In the genomic region with DNA sequence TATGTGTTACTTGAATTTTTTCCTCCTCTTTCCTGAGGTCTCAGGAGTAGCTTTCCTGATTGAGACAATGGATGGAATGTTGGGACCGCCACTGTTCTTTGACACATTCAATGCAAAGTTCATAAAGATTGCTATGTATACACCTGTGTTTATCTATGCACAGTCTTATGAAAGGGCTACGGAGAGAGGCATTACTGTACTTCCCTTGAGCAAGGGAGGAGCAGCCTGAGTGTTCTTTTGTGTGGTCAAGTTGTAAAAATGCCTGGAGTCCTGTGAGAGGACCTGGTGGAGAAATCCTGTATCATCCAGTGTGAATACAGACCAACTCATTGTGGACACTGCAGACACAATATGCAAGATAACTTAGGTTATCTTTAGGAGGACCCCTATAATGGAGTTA, we compare ENCODE assay signal across 8 cellular contexts. TPM values are rescaled to one million over a fixed set of nuclear protein-coding genes. Genes with fewer than 3 reads are reported as not detected.
A peak's percentile ranks its signal among the peaks of the same experiment; 100 is the strongest.
DNase-seq lines count a peak whose midpoint lies in the region; ATAC-seq, FAIRE-seq and TF ChIP-seq lines count a peak whose summit lies in the region.

No MANE protein-coding gene starts in this region.

- H4K20me1 ChIP-seq in HepG2 (ENCODE audit: insufficient read depth, low read length): no peaks in the 10 kb centered on the region

- TF ChIP-seq POLR2A in HepG2 (IDR thresholded peaks at IDR 0.05; ENCODE audit: insufficient read depth in 1 of 2, low read depth in 2 of 2, low read length in 2 of 2): no peak; a peak in 1 of 4 replicates
- TF ChIP-seq POLR2A in uterus (IDR thresholded peaks at IDR 0.05): no peak
- no peak for TF ChIP-seq POLR2A in prostate gland (IDR thresholded peaks at IDR 0.05)

- peaks cover 39% of the 10 kb centered on the region for H3K4me1 ChIP-seq in left ventricle myocardium inferior
- H3K4me1 ChIP-seq in HepG2 (ENCODE audit: insufficient read depth, low read length): peaks cover 38% of the 10 kb centered on the region
- no peaks in the 10 kb centered on the region for H3K4me1 ChIP-seq in uterus
- no peaks in the 10 kb centered on the region for H3K4me1 ChIP-seq in prostate gland (replicated peaks)

- CTCF ChIA-PET in HepG2 (lab: Yijun Ruan, JAX; ENCODE audit: low intra/inter-chr PET ratio, low total read pairs): no interaction called here

- ATAC-seq in left cardiac atrium (no peak), HepG2 (peak; percentile 13)

- POLR2A ChIA-PET in HepG2 (lab: Yijun Ruan, JAX): interaction anchor here (1.2 to 3.0 kb wide), 2 partner anchors 52 to 72 kb away, joined by 3 to 18 read pairs; no protein-coding TSS in a partner anchor

- 3% methylated on average over 2 of the region's 2 CpGs for WGBS in HepG2 (ENCODE audit: low lambda C conversion rate)
- 26% methylated on average over 2 of the region's 2 CpGs for WGBS in prostate gland

- no TSS peak for BruUV-seq in HepG2 (replicated peaks; lab: Mats Ljungman, UMichigan)

- no peaks in the 10 kb centered on the region for H3K36me3 ChIP-seq in left ventricle myocardium inferior
- H3K36me3 ChIP-seq in HepG2 (replicated peaks in 1 of 2; ENCODE audit: control insufficient read depth in 1 of 2, insufficient read depth in 2 of 2, low read length in 2 of 2): no peaks in the 10 kb centered on the region
- no peaks in the 10 kb centered on the region for H3K36me3 ChIP-seq in uterus
- no peaks in the 10 kb centered on the region for H3K36me3 ChIP-seq in prostate gland

- H3K27ac ChIP-seq in left ventricle myocardium inferior (replicated peaks) (no peak overlapping the region), HepG2 (ENCODE audit: extremely low read length, insufficient read depth, low read length) (peak overlapping the region; percentile 65), uterus (peak overlapping the region in 1 of 2 donors; percentile 90), prostate gland (no peak overlapping the region)

- in situ Hi-C loops in astrocyte of the spinal cord (cut with HindIII; ENCODE audit: low sequenced_read_pairs) (no loop called here), HepG2 (cut with HindIII; ENCODE audit: extremely low pct_ligation_motif_present, low pct_unique_long_range_greater_than_20kb) (no loop called here)

- H3K4me3 ChIP-seq in left ventricle myocardium inferior (peak overlapping the region; percentile 93), astrocyte of the spinal cord (ENCODE audit: low read depth, low read length) (peak overlapping the region; percentile 98), HepG2 (replicated peaks in 1 of 3; ENCODE audit: insufficient read depth in 1 of 3, low read depth in 2 of 3, low read length in 3 of 3) (peak overlapping the region; percentile 79 to 98 (median 91); a peak in 5 of 6 replicates), uterus (peak overlapping the region; percentile 54 to 77), prostate gland (peak overlapping the region in 1 of 2 donors; percentile 93)

- peak; percentile 89 for FAIRE-seq in HepG2 (lab: Jason Lieb, UNC)

- H3K27me3 ChIP-seq in left ventricle myocardium inferior (ENCODE audit: low read depth) (no peaks in the 10 kb centered on the region), HepG2 (ENCODE audit: control insufficient read depth in 1 of 2, insufficient read depth in 2 of 2, low read length in 2 of 2) (no peaks in the 10 kb centered on the region; a peak in 1 of 5 replicates), uterus (no peaks in the 10 kb centered on the region), prostate gland (replicated peaks; ENCODE audit: insufficient read depth) (no peaks in the 10 kb centered on the region)

- peak in 1 of 2 experiments; percentile 66; a peak in 1 of 4 replicates for TF ChIP-seq EP300 in HepG2 (IDR thresholded peaks at IDR 0.05; ENCODE audit: low read depth in 2 of 2, low read length in 2 of 2)
- peak; percentile 44; the same call in 1 of the 2 replicates for TF ChIP-seq EP300 in HepG2 (CRISPR knock-in tag; IDR thresholded peaks at IDR 0.05; ENCODE audit: borderline replicate concordance)

- H3K9me3 ChIP-seq in left ventricle myocardium inferior (replicated peaks): no peaks in the 10 kb centered on the region
- no peaks in the 10 kb centered on the region for H3K9me3 ChIP-seq in HepG2 (ENCODE audit: low read length)
- no peaks in the 10 kb centered on the region for H3K9me3 ChIP-seq in uterus
- no peaks in the 10 kb centered on the region for H3K9me3 ChIP-seq in prostate gland

- TF ChIP-seq CTCF in left ventricle myocardium inferior (IDR thresholded peaks at IDR 0.05; ENCODE audit: borderline replicate concordance) (no peak), astrocyte of the spinal cord (IDR thresholded peaks at IDR 0.05; ENCODE audit: low read depth, low read length) (no peak), HepG2 (CRISPR knock-in tag; IDR thresholded peaks at IDR 0.05) (no peak), uterus (IDR thresholded peaks at IDR 0.05) (no peak), prostate gland (IDR thresholded peaks at IDR 0.05) (no peak)

- DNase-seq in left ventricle myocardium inferior (no peak), left cardiac atrium (no peak), astrocyte of the spinal cord (ENCODE audit: low read depth, low spot score) (peak; percentile 61), HepG2 (ENCODE audit: low spot score) (peak; percentile 88), uterus (no peak), T1000 (lab: John Stamatoyannopoulos, UW) (no peak), prostate gland (ENCODE audit: low spot score) (no peak)
- DNase-seq in activated effector memory CD4-positive, alpha-beta T cell treated with Interleukin-2 at 50 U/mL for 16 hours: no peak

- TF ChIP-seq RAD21 in HepG2 (CRISPR knock-in tag; IDR thresholded peaks at IDR 0.05): no peak

- peaks cover 13% of the 10 kb centered on the region for H3K79me2 ChIP-seq in HepG2 (ENCODE audit: insufficient read depth, low read length)

- H3K4me2 ChIP-seq in HepG2 (ENCODE audit: low read depth, low read length): peak overlapping the region; percentile 86

- H3K9ac ChIP-seq in HepG2 (ENCODE audit: insufficient read depth, low read depth, low read length): peak overlapping the region; percentile 21; the same call in 1 of the 2 replicates

- no peak overlapping the region for H2AFZ ChIP-seq in HepG2 (ENCODE audit: low read length)

- intact Hi-C loops in left ventricle myocardium inferior (cut with micrococcal nuclease) (loop anchor here (2.0 to 10.0 kb wide), 2 partner anchors 239 to 335 kb away; no protein-coding TSS in a partner anchor), left cardiac atrium (cut with DNase I) (loop anchor here (10.0 kb wide), 2 partner anchors 99 to 239 kb away; no protein-coding TSS in a partner anchor), HepG2 (cut with micrococcal nuclease; ENCODE audit: unreplicated experiment) (loop anchor here (1.0 to 10.0 kb wide), 4 partner anchors 42 to 169 kb away; no protein-coding TSS in a partner anchor), uterus (cut with DNase I; ENCODE audit: low total_unique reads) (loop anchor here (2.0 kb wide), 1 partner anchor 335 kb away; no protein-coding TSS in a partner anchor), prostate gland (cut with DNase I) (loop anchor here (10.0 kb wide), 2 partner anchors 239 to 559 kb away; partner anchors contain the start of gene XPOT)

TF ChIP-seq in HepG2, 621 proteins besides CTCF, POLR2A, EP300 and RAD21 (continues in another document):
- TF ChIP-seq, protein P1, sequence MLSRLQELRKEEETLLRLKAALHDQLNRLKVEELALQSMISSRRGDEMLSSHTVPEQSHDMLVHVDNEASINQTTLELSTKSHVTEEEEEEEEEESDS (CRISPR knock-in tag; IDR thresholded peaks at IDR 0.05; ENCODE audit: borderline replicate concordance): no peak
- TF ChIP-seq GLMP (CRISPR knock-in tag; IDR thresholded peaks at IDR 0.05; ENCODE audit: borderline replicate concordance): no peak

RNA-seq across cellular contexts. Expression of gene SRGAP1, which starts 1.2 kb away (rescaled TPM):
- total RNA-seq in left ventricle myocardium inferior (2.3 TPM), left cardiac atrium (1 to 10 TPM; 4.3 to 5.5 TPM), HepG2 (2016; rRNA removed; fragmentation: Illumina TruSeq; extraction: Trizol) (1.6 and 1.8 TPM in 2 replicates), uterus (10 to 100 TPM in 3 of 4 donors, 1 to 10 TPM in 1; 10.0 to 23.0 (median 14.8) TPM), prostate gland (10 to 100 TPM in 1 of 2 donors, 1 to 10 TPM in 1; 4.6 to 16.1 TPM)
- 1.1 and 1.8 TPM in 2 replicates for total RNA-seq in HepG2 (2016; cell fraction: cytosol; rRNA removed; fragmentation: Illumina TruSeq; extraction: Trizol; ENCODE audit: low read depth)
- 1.2 and 2.0 TPM in 2 replicates for total RNA-seq in HepG2 (2016; cell fraction: insoluble cytoplasmic fraction; rRNA removed; fragmentation: Illumina TruSeq; extraction: Trizol)
- 1.00 and 1.2 TPM in 2 replicates for total RNA-seq in HepG2 (2016; cell fraction: membrane; rRNA removed; fragmentation: Illumina TruSeq; extraction: Trizol)
- 4.3 and 5.0 TPM in 2 replicates for total RNA-seq in HepG2 (2016; cell fraction: nucleus; rRNA removed; fragmentation: Illumina TruSeq; extraction: Trizol)
- polyA plus RNA-seq in HepG2 (2011; rRNA removed): 3.1 and 3.4 TPM in 2 replicates
- polyA plus RNA-seq in HepG2 (2011; cell fraction: cytosol; rRNA removed): 1.2 and 1.7 TPM in 2 replicates
- polyA plus RNA-seq in HepG2 (2011; cell fraction: nucleus; rRNA removed): 3.4 and 8.0 TPM in 2 replicates
- 0.42 and 0.83 TPM in 2 replicates for polyA plus RNA-seq in HepG2 (2012)
- 0.07 and 0.18 TPM in 2 replicates for polyA plus RNA-seq in HepG2 (2016; cell fraction: cytosol; fragmentation: Illumina TruSeq; extraction: Trizol; ENCODE audit: low read depth)
- polyA plus RNA-seq in HepG2 (2016; cell fraction: insoluble cytoplasmic fraction; fragmentation: Illumina TruSeq; extraction: Trizol; ENCODE audit: low read depth): 1.2 and 1.5 TPM in 2 replicates
- polyA plus RNA-seq in HepG2 (2016; cell fraction: membrane; fragmentation: Illumina TruSeq; extraction: Trizol; ENCODE audit: low read depth): 0.26 and 0.30 TPM in 2 replicates
- 2.9 and 3.1 TPM in 2 replicates for polyA plus RNA-seq in HepG2 (2016; cell fraction: nucleus; fragmentation: Illumina TruSeq; extraction: Trizol; ENCODE audit: insufficient read depth, low read depth)
- polyA minus RNA-seq in HepG2 (2011; rRNA and poly(A)+ RNA removed; ENCODE audit: low replicate concordance): 10.5 and 17.4 TPM in 2 replicates
- 4.3 and 4.9 TPM in 2 replicates for polyA minus RNA-seq in HepG2 (2011; cell fraction: cytosol; rRNA and poly(A)+ RNA removed)
- 24.1 and 26.9 TPM in 2 replicates for polyA minus RNA-seq in HepG2 (2011; cell fraction: nucleus; rRNA and poly(A)+ RNA removed)

Comparison
In these comparisons a context has a peak if more than half of its experiments do, and no peak if none do; other contexts are left out.
1. DNase-seq: peak in astrocyte of the spinal cord (single experiment) and HepG2 (single experiment); none in left ventricle myocardium inferior (single experiment), left cardiac atrium (single experiment), uterus (0 of 2), T1000 (single experiment), prostate gland (single experiment) and activated effector memory CD4-positive, alpha-beta T cell treated with Interleukin-2 at 50 U/mL for 16 hours (single experiment).